In genomic region chr10:50552308-50552707, GRCh38 we compare ENCODE assay signal across 16 cellular contexts.
DNase-seq lines count a peak whose midpoint lies in the region; ATAC-seq and TF ChIP-seq lines count a peak whose summit lies in the region.
"Had no signal": no experiment of that assay in that cellular context is flagged by ENCODE, and none has a peak within 500 bp of the region (broad histone marks: within the 10 kb centered on the region; RNA-seq: fewer than 3 reads in every experiment).

No MANE protein-coding gene starts in this region.

- POLR2A ChIA-PET in BJ (lab: Charles Lee): no interaction called here

- CTCF ChIA-PET in BJ (lab: Yijun Ruan, JAX): interaction anchor here (0.6 to 1.6 kb wide), 2 partner anchors 71 to 150 kb away, joined by 3 read pairs; partner anchors contain the start of gene SGMS1

- no peaks in the 10 kb centered on the region for H3K27me3 Mint-ChIP-seq in T-helper 2 cell treated with Interferon-gamma antibody and Interleukin-4, amounts not matched to agents 5 μg/mL and 100 μg/mL, for 36 hours (ENCODE audit: low read depth)
- H3K27me3 Mint-ChIP-seq: activated CD4-positive, alpha-beta memory T cell treated with anti-CD3 and anti-CD28 coated beads, Interleukin-2, amount 10 ng/mL, durations not matched to agents 7 days and 5 days; IgD-negative memory B cell had no signal

- H3K4me1 Mint-ChIP-seq in T-helper 2 cell treated with Interferon-gamma antibody and Interleukin-4, amounts not matched to agents 5 μg/mL and 100 μg/mL, for 36 hours (ENCODE audit: low read depth): peaks cover 6% of the 10 kb centered on the region

- ATAC-seq in sciatic nerve: peak; percentile 82
- no peak for ATAC-seq in HG02884 (IDR thresholded peaks at IDR 0.05; ENCODE audit: unreplicated experiment)
- no peak for ATAC-seq in HG02763 (IDR thresholded peaks at IDR 0.05; ENCODE audit: unreplicated experiment)

- no peak overlapping the region for H3K4me3 Mint-ChIP-seq in T-helper 2 cell treated with Interferon-gamma antibody and Interleukin-4, amounts not matched to agents 5 μg/mL and 100 μg/mL, for 36 hours
- H3K4me3 Mint-ChIP-seq: activated CD4-positive, alpha-beta memory T cell treated with anti-CD3 and anti-CD28 coated beads, Interleukin-2, amount 10 ng/mL, durations not matched to agents 7 days and 5 days; CD14-positive monocyte; IgD-negative memory B cell had no signal

- peaks cover 4% of the 10 kb centered on the region for H3K36me3 Mint-ChIP-seq in T-helper 2 cell treated with Interferon-gamma antibody and Interleukin-4, amounts not matched to agents 5 μg/mL and 100 μg/mL, for 36 hours (ENCODE audit: low read depth)
- H3K36me3 Mint-ChIP-seq: IgD-negative memory B cell had no signal

- DNase-seq in BJ (ENCODE audit: low read depth) (peak; percentile 95), foreskin melanocyte (peak; percentile 87), sciatic nerve (ENCODE audit: low spot score) (no peak)
- no peak for DNase-seq in stimulated activated CD8-positive, alpha-beta memory T cell treated with anti-CD3 and anti-CD28 coated beads, Interleukin-4, amount 100 ng/mL, for 48 hours
- DNase-seq in T-helper 2 cell treated with Interferon-gamma antibody and Interleukin-4, amounts not matched to agents 5 μg/mL and 100 μg/mL, for 36 hours (ENCODE audit: low spot score): no peak
- DNase-seq: activated naive CD4-positive, alpha-beta T cell; gastrocnemius medialis; NCI-H524; RPMI8226 had no signal

- intact Hi-C loops in sciatic nerve (cut with DNase I): no loop called here

- H3K9me3 Mint-ChIP-seq in T-helper 2 cell treated with Interferon-gamma antibody and Interleukin-4, amounts not matched to agents 5 μg/mL and 100 μg/mL, for 36 hours: peaks cover 12% of the 10 kb centered on the region
- H3K9me3 Mint-ChIP-seq: IgD-negative memory B cell had no signal

- no peak overlapping the region for H3K27ac Mint-ChIP-seq in T-helper 2 cell treated with Interferon-gamma antibody and Interleukin-4, amounts not matched to agents 5 μg/mL and 100 μg/mL, for 36 hours
- H3K27ac Mint-ChIP-seq: activated CD4-positive, alpha-beta memory T cell treated with anti-CD3 and anti-CD28 coated beads, Interleukin-2, amount 10 ng/mL, durations not matched to agents 7 days and 5 days; CD14-positive monocyte; IgD-negative memory B cell had no signal

- no peak overlapping the region for H3K4me3 ChIP-seq in BJ (ENCODE audit: low read depth, low read length)
- H3K4me3 ChIP-seq: gastrocnemius medialis had no signal

- H3K36me3 ChIP-seq in BJ (ENCODE audit: control insufficient read depth, insufficient read depth, low read length): no peaks in the 10 kb centered on the region
- H3K36me3 ChIP-seq: gastrocnemius medialis, neutrophil had no signal

- no peak for TF ChIP-seq CTCF in BJ (IDR thresholded peaks at IDR 0.05; ENCODE audit: insufficient read depth, low read depth, low read length)

- H3K27me3 ChIP-seq in BJ (ENCODE audit: control insufficient read depth, insufficient read depth, low read length): no peaks in the 10 kb centered on the region
- H3K27me3 ChIP-seq: gastrocnemius medialis, neutrophil had no signal

- H3K27ac ChIP-seq in angular gyrus (ENCODE audit: low read depth, low read length): peak overlapping the region; percentile 16
- H3K27ac ChIP-seq: neutrophil had no signal

Comparison
In these comparisons a context has a peak if more than half of its experiments do, and no peak if none do; other contexts are left out.
1. DNase-seq: peak in BJ (single experiment) and foreskin melanocyte (single experiment); none in sciatic nerve (single experiment), stimulated activated CD8-positive, alpha-beta memory T cell treated with anti-CD3 and anti-CD28 coated beads, Interleukin-4, amount 100 ng/mL, for 48 hours (single experiment) and T-helper 2 cell treated with Interferon-gamma antibody and Interleukin-4, amounts not matched to agents 5 μg/mL and 100 μg/mL, for 36 hours (single experiment).